Comparison of ENCODE assay signal across 18 cellular contexts in genomic region chr2:191593622-191594416, GRCh38.
DNase-seq lines count a peak whose midpoint lies in the region; ATAC-seq, FAIRE-seq and TF ChIP-seq lines count a peak whose summit lies in the region.
"Had no signal": no experiment of that assay in that cellular context is flagged by ENCODE, and none has a peak within 500 bp of the region (broad histone marks: within the 10 kb centered on the region; RNA-seq: fewer than 3 reads in every experiment).

No MANE protein-coding gene starts in this region.

- intact Hi-C loops in activated naive CD4-positive, alpha-beta T cell treated with anti-CD3 and anti-CD28 coated beads for 36 hours (cut with micrococcal nuclease) = no loop called here
- intact Hi-C loops in prostate gland (cut with DNase I) = no loop called here

- no peak for TF ChIP-seq POLR2A in prostate gland (IDR thresholded peaks at IDR 0.05)

- no peak for ATAC-seq in GM18520 (IDR thresholded peaks at IDR 0.05; ENCODE audit: unreplicated experiment)
- ATAC-seq: activated CD8-positive, alpha-beta T cell treated with anti-CD3 and anti-CD28 coated beads for 36 hours had no signal

- H3F3A ChIP-seq in MM.1S (ENCODE audit: insufficient read depth, low read length) = no peaks in the 10 kb centered on the region

- H3K4me3 Mint-ChIP-seq in activated naive CD4-positive, alpha-beta T cell treated with anti-CD3 and anti-CD28 coated beads, Interleukin-2, amount 10 ng/mL, durations not matched to agents 7 days and 5 days = no peak overlapping the region
- H3K4me3 Mint-ChIP-seq in activated naive CD4-positive, alpha-beta T cell treated with anti-CD3 and anti-CD28 coated beads for 36 hours = no peak overlapping the region
- H3K4me3 Mint-ChIP-seq: activated CD8-positive, alpha-beta T cell treated with anti-CD3 and anti-CD28 coated beads for 36 hours had no signal

- DNase-seq in activated naive CD4-positive, alpha-beta T cell treated with anti-CD3 and anti-CD28 coated beads, Interleukin-2, amount 10 ng/mL, durations not matched to agents 7 days and 5 days = no peak
- no peak for DNase-seq in activated naive CD4-positive, alpha-beta T cell treated with anti-CD3 and anti-CD28 coated beads for 36 hours
- DNase-seq in RPMI7951 (ENCODE audit: low read depth) = peak; percentile 93
- peak; percentile 70 for DNase-seq in fibroblast of mammary gland (ENCODE audit: low read depth)
- peak; percentile 72 for DNase-seq in urothelium cell line (ENCODE audit: low spot score)
- DNase-seq in prostate gland (ENCODE audit: low spot score) = no peak
- no peak for DNase-seq in MM.1S
- DNase-seq: 8988T; activated CD8-positive, alpha-beta T cell treated with anti-CD3 and anti-CD28 coated beads for 36 hours; activated effector memory CD4-positive, alpha-beta T cell treated with anti-CD3 and anti-CD28 coated beads, Interleukin-2, amount 50 U/mL, for 16 hours; central memory CD4-positive, alpha-beta T cell; NCI-H1048; NCI-H2227 treated with DMSO at 0.1 percent for 48 hours; occipital lobe; OCI-M1; stimulated activated CD4-positive, alpha-beta T cell treated with anti-CD3 and anti-CD28 coated beads, Interleukin-12 subunit alpha, Interleukin-12 subunit beta, amount 100 ng/mL, for 4 hours had no signal

- no peaks in the 10 kb centered on the region for H3K36me3 Mint-ChIP-seq in activated naive CD4-positive, alpha-beta T cell treated with anti-CD3 and anti-CD28 coated beads, Interleukin-2, amount 10 ng/mL, durations not matched to agents 7 days and 5 days
- H3K36me3 Mint-ChIP-seq in activated naive CD4-positive, alpha-beta T cell treated with anti-CD3 and anti-CD28 coated beads for 36 hours (ENCODE audit: low read depth) = no peaks in the 10 kb centered on the region

- H3K9me3 ChIP-seq in prostate gland = no peaks in the 10 kb centered on the region
- H3K9me3 ChIP-seq in MM.1S (replicated peaks; ENCODE audit: insufficient read depth, low read length) = no peaks in the 10 kb centered on the region
- H3K9me3 ChIP-seq: thoracic aorta had no signal

- H3K27ac ChIP-seq in prostate gland (no peak overlapping the region), MM.1S (ENCODE audit: low read length) (no peak overlapping the region)
- H3K27ac ChIP-seq: thoracic aorta had no signal

- TF ChIP-seq CTCF in fibroblast of mammary gland (conservative IDR thresholded peaks at IDR 0.05; ENCODE audit: control insufficient read depth, insufficient read depth, low read depth, low read length) = no peak
- TF ChIP-seq CTCF in prostate gland (IDR thresholded peaks at IDR 0.05) = no peak
- TF ChIP-seq CTCF in MM.1S (IDR thresholded peaks at IDR 0.05; ENCODE audit: low read length) = no peak

- no peaks in the 10 kb centered on the region for H3K4me1 Mint-ChIP-seq in activated naive CD4-positive, alpha-beta T cell treated with anti-CD3 and anti-CD28 coated beads, Interleukin-2, amount 10 ng/mL, durations not matched to agents 7 days and 5 days
- no peaks in the 10 kb centered on the region for H3K4me1 Mint-ChIP-seq in activated naive CD4-positive, alpha-beta T cell treated with anti-CD3 and anti-CD28 coated beads for 36 hours (ENCODE audit: low read depth)

- no peaks in the 10 kb centered on the region for H3K36me3 ChIP-seq in prostate gland
- H3K36me3 ChIP-seq in MM.1S (replicated peaks; ENCODE audit: insufficient read depth, low read length) = no peaks in the 10 kb centered on the region
- H3K36me3 ChIP-seq: thoracic aorta had no signal

- CTCF ChIA-PET in activated naive CD4-positive, alpha-beta T cell treated with anti-CD3 and anti-CD28 coated beads, Interleukin-2, amount 10 ng/mL, durations not matched to agents 7 days and 5 days (lab: Charles Lee) = no interaction called here
- CTCF ChIA-PET in activated naive CD4-positive, alpha-beta T cell treated with anti-CD3 and anti-CD28 coated beads for 36 hours (lab: Charles Lee) = no interaction called here

- peaks cover 17% of the 10 kb centered on the region for H3K27me3 Mint-ChIP-seq in activated naive CD4-positive, alpha-beta T cell treated with anti-CD3 and anti-CD28 coated beads, Interleukin-2, amount 10 ng/mL, durations not matched to agents 7 days and 5 days
- no peaks in the 10 kb centered on the region for H3K27me3 Mint-ChIP-seq in activated naive CD4-positive, alpha-beta T cell treated with anti-CD3 and anti-CD28 coated beads for 36 hours (ENCODE audit: low read depth)
- H3K27me3 Mint-ChIP-seq: activated CD8-positive, alpha-beta T cell treated with anti-CD3 and anti-CD28 coated beads for 36 hours had no signal

- H3K4me2 ChIP-seq in MM.1S (ENCODE audit: low read depth, low read length) = no peak overlapping the region

- WGBS in prostate gland = 61% methylated on average over 5 of the region's 5 CpGs

- H3K27ac Mint-ChIP-seq in activated naive CD4-positive, alpha-beta T cell treated with anti-CD3 and anti-CD28 coated beads, Interleukin-2, amount 10 ng/mL, durations not matched to agents 7 days and 5 days = peak overlapping the region; percentile 49
- H3K27ac Mint-ChIP-seq in activated naive CD4-positive, alpha-beta T cell treated with anti-CD3 and anti-CD28 coated beads for 36 hours = no peak overlapping the region
- H3K27ac Mint-ChIP-seq: activated CD8-positive, alpha-beta T cell treated with anti-CD3 and anti-CD28 coated beads for 36 hours had no signal

- H3K9ac ChIP-seq in MM.1S (ENCODE audit: low read length) = no peak overlapping the region

- H3K4me1 ChIP-seq in prostate gland (replicated peaks) (no peaks in the 10 kb centered on the region), MM.1S (ENCODE audit: low read length) (no peaks in the 10 kb centered on the region)

- H2AFZ ChIP-seq in MM.1S (ENCODE audit: low read length) = no peak overlapping the region

- H3K4me3 ChIP-seq in fibroblast of mammary gland (ENCODE audit: control insufficient read depth, low read depth, low read length) = no peak overlapping the region
- H3K4me3 ChIP-seq in prostate gland = no peak overlapping the region
- no peak overlapping the region for H3K4me3 ChIP-seq in MM.1S (ENCODE audit: low read length)
- H3K4me3 ChIP-seq: thoracic aorta had no signal

- H3K27me3 ChIP-seq in prostate gland (replicated peaks; ENCODE audit: insufficient read depth) (no peaks in the 10 kb centered on the region), MM.1S (replicated peaks; ENCODE audit: insufficient read depth, low read length) (no peaks in the 10 kb centered on the region)

- H3K79me2 ChIP-seq in MM.1S (ENCODE audit: low read length) = no peaks in the 10 kb centered on the region

- H4K20me1 ChIP-seq in MM.1S (ENCODE audit: insufficient read depth, low read length) = no peaks in the 10 kb centered on the region

- no peaks in the 10 kb centered on the region for H3K9me3 Mint-ChIP-seq in activated naive CD4-positive, alpha-beta T cell treated with anti-CD3 and anti-CD28 coated beads, Interleukin-2, amount 10 ng/mL, durations not matched to agents 7 days and 5 days
- no peaks in the 10 kb centered on the region for H3K9me3 Mint-ChIP-seq in activated naive CD4-positive, alpha-beta T cell treated with anti-CD3 and anti-CD28 coated beads for 36 hours
- H3K9me3 Mint-ChIP-seq: activated CD8-positive, alpha-beta T cell treated with anti-CD3 and anti-CD28 coated beads for 36 hours had no signal

- no peak for FAIRE-seq in urothelium cell line (lab: Jason Lieb, UNC)

- no peaks in the 10 kb centered on the region for H3K9me2 ChIP-seq in MM.1S (replicated peaks; ENCODE audit: insufficient read depth, low read length)

Comparison
In these comparisons a context has a peak if more than half of its experiments do, and no peak if none do; other contexts are left out.
1. DNase-seq: peak in RPMI7951 (single experiment), fibroblast of mammary gland (single experiment) and urothelium cell line (single experiment); none in activated naive CD4-positive, alpha-beta T cell treated with anti-CD3 and anti-CD28 coated beads, Interleukin-2, amount 10 ng/mL, durations not matched to agents 7 days and 5 days (single experiment), activated naive CD4-positive, alpha-beta T cell treated with anti-CD3 and anti-CD28 coated beads for 36 hours (single experiment), prostate gland (single experiment) and MM.1S (single experiment).